7 cellular contexts compared by ENCODE assay signal in the genomic region with DNA sequence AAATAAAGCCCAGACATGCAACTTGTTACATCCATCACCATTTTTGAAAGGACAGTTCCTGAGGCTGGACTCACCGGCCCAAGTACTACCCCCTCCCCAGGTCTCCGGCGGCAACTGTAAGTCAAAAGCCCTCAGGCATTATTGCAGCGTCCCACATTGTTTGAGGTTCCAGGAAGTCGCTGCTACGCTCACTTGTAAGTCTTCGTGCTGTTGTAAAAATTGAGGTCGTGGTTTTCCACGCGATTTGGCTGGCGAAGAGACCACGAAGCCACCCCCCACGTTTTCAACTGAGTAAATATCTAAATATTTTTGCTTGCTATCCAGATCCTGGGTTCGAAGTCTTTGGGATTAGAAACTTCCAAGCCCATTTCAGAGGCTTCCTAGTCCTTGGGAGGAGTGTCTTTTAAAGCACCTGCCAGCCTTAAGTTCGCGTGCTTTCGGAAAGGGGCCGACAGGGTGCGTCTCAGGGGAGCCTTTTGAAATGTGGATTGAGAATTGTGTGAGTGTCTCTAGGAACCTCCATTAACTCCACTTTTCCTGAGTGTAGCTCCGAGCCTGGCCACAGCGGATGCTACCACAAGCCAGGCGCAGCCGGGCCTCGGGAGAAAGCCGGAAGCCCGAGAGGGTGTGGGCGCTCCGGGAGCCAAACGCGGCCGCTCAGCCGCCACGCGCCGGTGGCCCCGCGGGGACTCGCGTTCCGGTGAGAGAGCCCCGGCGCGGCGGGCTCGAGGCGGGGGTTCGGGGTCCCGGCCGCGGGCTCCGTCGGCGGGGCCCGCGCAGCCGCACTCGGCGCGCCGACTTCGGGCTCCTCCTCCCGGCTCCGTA. TPM values are rescaled to one million over a fixed set of nuclear protein-coding genes. Genes with fewer than 3 reads are reported as not detected.
DNase-seq lines count a peak whose midpoint lies in the region; ATAC-seq and TF ChIP-seq lines count a peak whose summit lies in the region.

A gene with protein sequence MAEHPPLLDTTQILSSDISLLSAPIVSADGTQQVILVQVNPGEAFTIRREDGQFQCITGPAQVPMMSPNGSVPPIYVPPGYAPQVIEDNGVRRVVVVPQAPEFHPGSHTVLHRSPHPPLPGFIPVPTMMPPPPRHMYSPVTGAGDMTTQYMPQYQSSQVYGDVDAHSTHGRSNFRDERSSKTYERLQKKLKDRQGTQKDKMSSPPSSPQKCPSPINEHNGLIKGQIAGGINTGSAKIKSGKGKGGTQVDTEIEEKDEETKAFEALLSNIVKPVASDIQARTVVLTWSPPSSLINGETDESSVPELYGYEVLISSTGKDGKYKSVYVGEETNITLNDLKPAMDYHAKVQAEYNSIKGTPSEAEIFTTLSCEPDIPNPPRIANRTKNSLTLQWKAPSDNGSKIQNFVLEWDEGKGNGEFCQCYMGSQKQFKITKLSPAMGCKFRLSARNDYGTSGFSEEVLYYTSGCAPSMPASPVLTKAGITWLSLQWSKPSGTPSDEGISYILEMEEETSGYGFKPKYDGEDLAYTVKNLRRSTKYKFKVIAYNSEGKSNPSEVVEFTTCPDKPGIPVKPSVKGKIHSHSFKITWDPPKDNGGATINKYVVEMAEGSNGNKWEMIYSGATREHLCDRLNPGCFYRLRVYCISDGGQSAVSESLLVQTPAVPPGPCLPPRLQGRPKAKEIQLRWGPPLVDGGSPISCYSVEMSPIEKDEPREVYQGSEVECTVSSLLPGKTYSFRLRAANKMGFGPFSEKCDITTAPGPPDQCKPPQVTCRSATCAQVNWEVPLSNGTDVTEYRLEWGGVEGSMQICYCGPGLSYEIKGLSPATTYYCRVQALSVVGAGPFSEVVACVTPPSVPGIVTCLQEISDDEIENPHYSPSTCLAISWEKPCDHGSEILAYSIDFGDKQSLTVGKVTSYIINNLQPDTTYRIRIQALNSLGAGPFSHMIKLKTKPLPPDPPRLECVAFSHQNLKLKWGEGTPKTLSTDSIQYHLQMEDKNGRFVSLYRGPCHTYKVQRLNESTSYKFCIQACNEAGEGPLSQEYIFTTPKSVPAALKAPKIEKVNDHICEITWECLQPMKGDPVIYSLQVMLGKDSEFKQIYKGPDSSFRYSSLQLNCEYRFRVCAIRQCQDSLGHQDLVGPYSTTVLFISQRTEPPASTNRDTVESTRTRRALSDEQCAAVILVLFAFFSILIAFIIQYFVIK (plus strand): TSS at position 812 of the 825 bp plus-strand sequence. CDS start 30,279 bp downstream, outside the sequence.

- H3K4me1 Mint-ChIP-seq in dendritic cell treated with granulocyte-macrophage colony-stimulating factor and Interleukin-4, amounts not matched to agents 40 ng/mL and 50 ng/mL, for 4 days (ENCODE audit: low read depth): peaks cover 24% of the 10 kb centered on the region

- H3K27me3 ChIP-seq in HAP-1 (ENCODE audit: low read depth) (no peaks in the 10 kb centered on the region), left lung (no peaks in the 10 kb centered on the region)

- in situ Hi-C loops in HAP-1 (cut with MboI; ENCODE audit: low sequenced_read_pairs): no loop called here

- H3K36me3 Mint-ChIP-seq in dendritic cell treated with granulocyte-macrophage colony-stimulating factor and Interleukin-4, amounts not matched to agents 40 ng/mL and 50 ng/mL, for 4 days (ENCODE audit: low read depth): peaks cover 40% of the 10 kb centered on the region

- H3K27ac ChIP-seq in left lung: peak within 1 kb of the TSS; percentile 98

- H3K9me3 ChIP-seq in HAP-1: peaks cover 12% of the 10 kb centered on the region
- peaks cover 0 to 29% of the 10 kb centered on the region in 2 donors for H3K9me3 ChIP-seq in left lung

- DNase-seq in HAP-1 (ENCODE audit: low spot score in 2 of 2) (peak; percentile 52 to 64), NCI-H128 (lab: John Stamatoyannopoulos, UW; ENCODE audit: unreplicated experiment) (peak; percentile 25), left lung (peak in 1 of 2 donors; percentile 40)
- peak; percentile 16 to 62 for DNase-seq in stimulated activated CD4-positive, alpha-beta T cell treated with anti-CD3 and anti-CD28 coated beads, Interleukin-4, amount 100 ng/mL, for 4 hours

- peak within 1 kb of the TSS; percentile 77 for H3K4me3 ChIP-seq in HAP-1
- H3K4me3 ChIP-seq in WI38 (ENCODE audit: low read depth, low read length): peak within 1 kb of the TSS; percentile 91
- H3K4me3 ChIP-seq in left lung: peak within 1 kb of the TSS; percentile 57 to 85

- TF ChIP-seq CTCF in WI38 (IDR thresholded peaks at IDR 0.05; ENCODE audit: low read depth, low read length) (no peak; the same call in 1 of the 2 replicates), left lung (IDR thresholded peaks at IDR 0.05) (no peak)

- no peaks in the 10 kb centered on the region for H3K36me3 ChIP-seq in HAP-1 (replicated peaks)
- no peaks in the 10 kb centered on the region for H3K36me3 ChIP-seq in left lung

- H3K4me3 Mint-ChIP-seq in dendritic cell treated with granulocyte-macrophage colony-stimulating factor and Interleukin-4, amounts not matched to agents 40 ng/mL and 50 ng/mL, for 4 days: peak within 1 kb of the TSS; percentile 93

- H3K27me3 Mint-ChIP-seq in dendritic cell treated with granulocyte-macrophage colony-stimulating factor and Interleukin-4, amounts not matched to agents 40 ng/mL and 50 ng/mL, for 4 days: peaks cover 3% of the 10 kb centered on the region

- peaks cover 40% of the 10 kb centered on the region for H3K9me3 Mint-ChIP-seq in dendritic cell treated with granulocyte-macrophage colony-stimulating factor and Interleukin-4, amounts not matched to agents 40 ng/mL and 50 ng/mL, for 4 days

- TF ChIP-seq POLR2A in GM10847 (IDR thresholded peaks at IDR 0.05; ENCODE audit: extremely low read depth, insufficient read length): peak; percentile 62

- H3K4me1 ChIP-seq in HAP-1 (peaks cover 25% of the 10 kb centered on the region), left lung (peaks cover 9 to 41% of the 10 kb centered on the region in 2 donors)

- peak within 1 kb of the TSS; percentile 95 for H3K27ac Mint-ChIP-seq in dendritic cell treated with granulocyte-macrophage colony-stimulating factor and Interleukin-4, amounts not matched to agents 40 ng/mL and 50 ng/mL, for 4 days

- peak; percentile 72 for ATAC-seq in left lung

- intact Hi-C loops in dendritic cell treated with granulocyte-macrophage colony-stimulating factor and Interleukin-4, amounts not matched to agents 40 ng/mL and 50 ng/mL, for 4 days (cut with micrococcal nuclease): no loop called here
- intact Hi-C loops in left lung (cut with DNase I): no loop called here

RNA-seq across cellular contexts. Expression of the gene that starts here (rescaled TPM):
- 10 to 100 TPM; 55.5 to 65.4 TPM for total RNA-seq in left lung
